21 cellular contexts compared by ENCODE assay signal in genomic region chr1:94988356-94988755, GRCh38.
A peak's percentile ranks its signal among the peaks of the same experiment; 100 is the strongest.
DNase-seq lines count a peak whose midpoint lies in the region; ATAC-seq, FAIRE-seq and TF ChIP-seq lines count a peak whose summit lies in the region.
"Had no signal": no experiment of that assay in that cellular context is flagged by ENCODE, and none has a peak within 500 bp of the region (broad histone marks: within the 10 kb centered on the region; RNA-seq: fewer than 3 reads in every experiment).

No MANE protein-coding gene starts in this region.

- no peak for FAIRE-seq in pancreas (lab: Jason Lieb, UNC)

- DNase-seq in HT1080 (ENCODE audit: low read depth), result peak; percentile 19
- peak; percentile 51 for DNase-seq in brain microvascular endothelial cell
- DNase-seq in iris pigment epithelial cell (ENCODE audit: low read depth), result peak; percentile 92
- no peak for DNase-seq in pancreas
- DNase-seq in HT-29 (ENCODE audit: low spot score), result no peak
- DNase-seq in SKM-1 (lab: John Stamatoyannopoulos, UW; ENCODE audit: unreplicated experiment), result no peak
- no peak for DNase-seq in WERI-Rb-1
- DNase-seq: Caco-2; CD4-positive, alpha-beta T cell; GDM1; H9; Kasumi-1; MG63; NCI-H1048; NCI-H1436; NCI-H1930; NCI-H345; NCI-H524 treated with DMSO at 0.1 percent for 48 hours; PC-9 had no signal

- ATAC-seq in pancreas (peak; percentile 54 to 80 (median 70)), GM18517 (IDR thresholded peaks at IDR 0.05; ENCODE audit: unreplicated experiment) (no peak)

- H3K9me3 ChIP-seq in pancreas (no peaks in the 10 kb centered on the region), WERI-Rb-1 (ENCODE audit: severe bottlenecking) (no peaks in the 10 kb centered on the region)
- H3K9me3 ChIP-seq: Caco-2, MG63 had no signal

- in situ Hi-C loops in brain microvascular endothelial cell (cut with HindIII; ENCODE audit: low pct_ligation_motif_present, low sequenced_read_pairs), result no loop called here

- TF ChIP-seq CTCF in brain microvascular endothelial cell (IDR thresholded peaks at IDR 0.05; ENCODE audit: low read depth, low read length, missing control alignments) (no peak), pancreas (IDR thresholded peaks at IDR 0.05) (no peak), WERI-Rb-1 (IDR thresholded peaks at IDR 0.05; ENCODE audit: low read depth, low read length) (no peak)

- H3K27ac ChIP-seq in brain microvascular endothelial cell (no peak overlapping the region), pancreas (peak overlapping the region in 1 of 4 donors; percentile 10), WERI-Rb-1 (no peak overlapping the region)
- H3K27ac ChIP-seq: PC-9, RWPE1 had no signal

- H3K4me3 ChIP-seq in brain microvascular endothelial cell (ENCODE audit: low read depth, low read length), result no peak overlapping the region
- no peak overlapping the region for H3K4me3 ChIP-seq in pancreas
- no peak overlapping the region for H3K4me3 ChIP-seq in WERI-Rb-1 (ENCODE audit: low read depth, low read length)
- H3K4me3 ChIP-seq: MG63, PC-9 had no signal

- H3K27me3 ChIP-seq in brain microvascular endothelial cell (replicated peaks), result no peaks in the 10 kb centered on the region
- H3K27me3 ChIP-seq in pancreas, result no peaks in the 10 kb centered on the region
- H3K27me3 ChIP-seq in WERI-Rb-1 (ENCODE audit: insufficient read depth, low read depth, severe bottlenecking), result no peaks in the 10 kb centered on the region
- H3K27me3 ChIP-seq: MG63 had no signal

- H3K4me1 ChIP-seq in pancreas, result peaks cover 4 to 19% (median 12%) of the 10 kb centered on the region in 3 donors
- H3K4me1 ChIP-seq: Caco-2 had no signal

- H3K36me3 ChIP-seq in brain microvascular endothelial cell (replicated peaks) (no peaks in the 10 kb centered on the region), pancreas (no peaks in the 10 kb centered on the region), WERI-Rb-1 (no peaks in the 10 kb centered on the region)
- H3K36me3 ChIP-seq: MG63 had no signal

- intact Hi-C loops in pancreas (cut with DNase I), result no loop called here

Comparison
In these comparisons a context has a peak if more than half of its experiments do, and no peak if none do; other contexts are left out.
1. DNase-seq: peak in HT1080 (single experiment), brain microvascular endothelial cell (single experiment) and iris pigment epithelial cell (single experiment); none in pancreas (0 of 6), HT-29 (single experiment), SKM-1 (single experiment) and WERI-Rb-1 (single experiment).